ENCODE assay signal across 13 cellular contexts in the genomic region with DNA sequence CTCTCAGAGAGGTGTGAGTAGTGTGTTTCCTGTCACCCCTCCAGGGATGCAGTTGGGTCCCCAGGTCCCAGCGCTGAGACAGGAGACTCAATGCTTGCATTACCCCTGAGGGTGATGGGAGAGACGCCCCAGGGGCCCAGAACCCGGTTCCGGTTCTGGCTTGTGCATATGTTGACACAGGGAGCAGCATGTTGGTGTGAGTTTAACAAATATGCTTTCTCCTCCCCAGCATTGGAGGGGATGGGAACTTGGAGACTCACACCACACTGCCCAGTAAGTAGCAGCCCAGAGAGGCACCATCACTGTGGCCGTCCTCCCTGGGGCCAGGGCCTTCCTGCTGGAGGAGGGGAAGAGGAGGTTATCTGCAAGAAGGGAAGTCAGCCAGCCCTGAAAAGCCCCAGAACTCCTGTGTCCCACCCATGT.
DNase-seq lines count a peak whose midpoint lies in the region; ATAC-seq, FAIRE-seq and TF ChIP-seq lines count a peak whose summit lies in the region.
"Had no signal": no experiment of that assay in that cellular context is flagged by ENCODE, and none has a peak within 500 bp of the region (broad histone marks: within the 10 kb centered on the region; RNA-seq: fewer than 3 reads in every experiment).

No MANE protein-coding gene starts in this region.

- H3K27ac ChIP-seq in CD4-positive, alpha-beta memory T cell (ENCODE audit: low read depth, low read length), result peak overlapping the region; percentile 97
- H3K27ac ChIP-seq in esophagus squamous epithelium (peak overlapping the region; percentile 80 to 96 (median 92)), skin epidermis (peak overlapping the region in 18 of 21 experiments; percentile 12 to 89 (median 82))

- no peaks in the 10 kb centered on the region for H3K9me3 ChIP-seq in CD4-positive, alpha-beta memory T cell (ENCODE audit: control insufficient read depth in 1 of 2, low read length in 2 of 2)
- H3K9me3 ChIP-seq in T-helper 17 cell (ENCODE audit: control insufficient read depth, low read length, poor library complexity, severe bottlenecking) (no peaks in the 10 kb centered on the region), esophagus squamous epithelium (no peaks in the 10 kb centered on the region)
- H3K9me3 ChIP-seq: mucosa of descending colon, SJSA1 had no signal

- ATAC-seq in T-helper 17 cell, result no peak
- no peak for ATAC-seq in GM21367 (IDR thresholded peaks at IDR 0.05; ENCODE audit: unreplicated experiment)

- H3K4me1 Mint-ChIP-seq in CD4-positive, alpha-beta memory T cell, result peaks cover 71 to 87% (median 74%) of the 10 kb centered on the region in 4 donors
- peaks cover 62% of the 10 kb centered on the region for H3K4me1 Mint-ChIP-seq in T-helper 17 cell

- FAIRE-seq in GM19239 (lab: Jason Lieb, UNC), result no peak

- POLR2A ChIA-PET in CD4-positive, alpha-beta memory T cell (lab: Charles Lee; ENCODE audit: partially characterized antibody), result interaction anchor here (1.3 to 7.9 kb wide), 4 partner anchors 9 to 129 kb away, joined by 7 to 97 read pairs (median 39); partner anchors contain the start of gene PPP1CB

- WGBS in esophagus squamous epithelium, 2 donors, result 73% methylated on average over 2 of the region's 5 CpGs; no CpG with 5 or more reads in 1 of the 2 donors

- H3K36me3 Mint-ChIP-seq in CD4-positive, alpha-beta memory T cell, result peaks cover 0 to 9% of the 10 kb centered on the region in 2 donors
- peaks cover 2% of the 10 kb centered on the region for H3K36me3 Mint-ChIP-seq in T-helper 17 cell (ENCODE audit: low read depth)

- intact Hi-C loops in CD4-positive, alpha-beta memory T cell (cut with micrococcal nuclease), result loop anchor here (2.0 to 5.0 kb wide), 3 partner anchors 14 to 728 kb away; partner anchors contain the start of genes BABAM2 and RBKS
- intact Hi-C loops in esophagus squamous epithelium (cut with DNase I), result no loop called here

- peaks cover 98% of the 10 kb centered on the region for H3K4me1 ChIP-seq in CD4-positive, alpha-beta memory T cell (ENCODE audit: insufficient read depth, low read length)
- H3K4me1 ChIP-seq in esophagus squamous epithelium, result peaks cover 27 to 92% (median 42%) of the 10 kb centered on the region in 3 donors

- TF ChIP-seq POLR2A in esophagus squamous epithelium (IDR thresholded peaks at IDR 0.05), result no peak

- no peak for TF ChIP-seq CTCF in esophagus squamous epithelium (IDR thresholded peaks at IDR 0.05)

- H3K27me3 ChIP-seq in CD4-positive, alpha-beta memory T cell (ENCODE audit: insufficient read depth, low read length), result no peaks in the 10 kb centered on the region
- H3K27me3 ChIP-seq in esophagus squamous epithelium, result no peaks in the 10 kb centered on the region
- H3K27me3 ChIP-seq: SJSA1 had no signal

- H3K36me3 ChIP-seq in CD4-positive, alpha-beta memory T cell (ENCODE audit: insufficient read depth, low read length), result no peaks in the 10 kb centered on the region
- H3K36me3 ChIP-seq in esophagus squamous epithelium, result no peaks in the 10 kb centered on the region
- H3K36me3 ChIP-seq: SJSA1 had no signal

- peak overlapping the region; percentile 98 to 100 (median 100) for H3K27ac Mint-ChIP-seq in CD4-positive, alpha-beta memory T cell
- H3K27ac Mint-ChIP-seq in T-helper 17 cell, result no peak overlapping the region

- CTCF ChIA-PET in CD4-positive, alpha-beta memory T cell (lab: Charles Lee; ENCODE audit: partially characterized antibody), result interaction anchor here (1.0 to 7.8 kb wide), 4 partner anchors 11 to 123 kb away, joined by 3 to 114 read pairs (median 3); no protein-coding TSS in a partner anchor

- H3K4me3 ChIP-seq in CD4-positive, alpha-beta memory T cell (ENCODE audit: low read length in 2 of 2), result no peak overlapping the region
- no peak overlapping the region for H3K4me3 ChIP-seq in esophagus squamous epithelium
- H3K4me3 ChIP-seq in skin epidermis, result no peak overlapping the region
- H3K4me3 ChIP-seq: mucosa of descending colon, SJSA1 had no signal

- H3K4me3 Mint-ChIP-seq in CD4-positive, alpha-beta memory T cell, result peak overlapping the region in 7 of 8 donors; percentile 65 to 84 (median 74)
- peak overlapping the region; percentile 81 for H3K4me3 Mint-ChIP-seq in T-helper 17 cell

- H3K9me3 Mint-ChIP-seq in CD4-positive, alpha-beta memory T cell, result peaks cover 0 to 3% (median 0%) of the 10 kb centered on the region in 8 donors

- no peaks in the 10 kb centered on the region for H3K27me3 Mint-ChIP-seq in CD4-positive, alpha-beta memory T cell
- H3K27me3 Mint-ChIP-seq in T-helper 17 cell, result no peaks in the 10 kb centered on the region

- DNase-seq in CD4-positive, alpha-beta memory T cell, result no peak
- DNase-seq in T-helper 17 cell, result no peak
- no peak for DNase-seq in esophagus squamous epithelium (lab: John Stamatoyannopoulos, UW)
- DNase-seq in LoVo (ENCODE audit: low spot score), result no peak
- DNase-seq in GM19239 (ENCODE audit: insufficient read length, low spot score), result no peak
- DNase-seq in GM19238 (ENCODE audit: insufficient read length, low spot score), result no peak
- DNase-seq: central memory CD4-positive, alpha-beta T cell; DMS79 treated with DMSO at 0.1 percent for 48 hours; stimulated activated naive CD4-positive, alpha-beta T cell treated with Interleukin-2 at 50 U/mL for 16 hours had no signal
